In the genomic region with DNA sequence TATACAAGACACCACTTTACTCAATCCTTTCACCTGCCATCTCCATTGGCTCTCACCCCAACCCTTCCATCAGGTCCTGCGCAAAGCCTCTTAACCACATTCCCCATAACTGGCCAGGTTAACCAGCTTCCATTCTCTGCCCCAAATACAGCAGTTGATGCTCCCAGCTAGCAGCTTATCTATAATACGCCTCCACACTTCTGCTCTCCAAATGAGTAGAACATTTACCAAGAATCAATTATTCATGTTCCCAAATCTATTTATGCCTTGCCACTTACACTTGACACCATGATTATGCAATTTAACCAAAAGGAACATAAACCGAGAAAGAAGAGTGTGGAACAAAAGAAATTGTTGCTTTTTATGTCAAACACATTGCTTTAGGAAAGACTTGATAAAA, we compare ENCODE assay signal across 18 cellular contexts.
"Had no signal": no experiment of that assay in that cellular context is flagged by ENCODE, and none has a peak within 500 bp of the region (broad histone marks: within the 10 kb centered on the region; RNA-seq: fewer than 3 reads in every experiment).

No MANE protein-coding gene starts in this region.

- H3K9me3 Mint-ChIP-seq: activated CD8-positive, alpha-beta T cell treated with anti-CD3 and anti-CD28 coated beads for 36 hours; activated naive CD4-positive, alpha-beta T cell treated with anti-CD3 and anti-CD28 coated beads, Interleukin-2, amount 10 ng/mL, durations not matched to agents 7 days and 5 days; activated naive CD8-positive, alpha-beta T cell treated with anti-CD3 and anti-CD28 coated beads, Interleukin-2, amount 50 U/mL, for 24 hours; activated T-cell treated with anti-CD3 and anti-CD28 coated beads, Interleukin-2, amount 50 U/mL, for 24 hours; effector memory CD8-positive, alpha-beta T cell; natural killer cell; stimulated activated effector memory CD8-positive, alpha-beta T cell treated with anti-CD3 and anti-CD28 coated beads, Interleukin-12 subunit alpha, Interleukin-12 subunit beta, amount 100 ng/mL, for 72 hours; WTC11 had no signal

- H3K36me3 Mint-ChIP-seq: activated naive CD4-positive, alpha-beta T cell treated with anti-CD3 and anti-CD28 coated beads, Interleukin-2, amount 10 ng/mL, durations not matched to agents 7 days and 5 days; natural killer cell; stimulated activated effector memory CD8-positive, alpha-beta T cell treated with anti-CD3 and anti-CD28 coated beads, Interleukin-12 subunit alpha, Interleukin-12 subunit beta, amount 100 ng/mL, for 72 hours; WTC11 had no signal

- H3K36me3 ChIP-seq: esophagus squamous epithelium, heart right ventricle, pancreas, stomach had no signal

- H3K9me3 ChIP-seq: esophagus squamous epithelium, heart right ventricle, pancreas, stomach had no signal

- ATAC-seq: activated CD8-positive, alpha-beta T cell treated with anti-CD3 and anti-CD28 coated beads for 36 hours; activated naive CD8-positive, alpha-beta T cell treated with anti-CD3 and anti-CD28 coated beads, Interleukin-2, amount 50 U/mL, for 24 hours; effector memory CD8-positive, alpha-beta T cell; heart right ventricle; natural killer cell; sciatic nerve; stimulated activated effector memory CD8-positive, alpha-beta T cell treated with anti-CD3 and anti-CD28 coated beads, Interleukin-12 subunit alpha, Interleukin-12 subunit beta, amount 100 ng/mL, for 72 hours; WTC11 had no signal

- H3K27me3 ChIP-seq: heart right ventricle, pancreas, stomach had no signal

- DNase-seq: activated CD4-positive, alpha-beta T cell treated with anti-CD3 and anti-CD28 coated beads for 4 hours; activated CD8-positive, alpha-beta T cell treated with anti-CD3 and anti-CD28 coated beads for 36 hours; activated effector memory CD4-positive, alpha-beta T cell treated with Interleukin-2 at 50 U/mL for 16 hours; activated naive CD4-positive, alpha-beta T cell treated with anti-CD3 and anti-CD28 coated beads, Interleukin-2, amount 10 ng/mL, durations not matched to agents 7 days and 5 days; activated naive CD8-positive, alpha-beta T cell treated with anti-CD3 and anti-CD28 coated beads, Interleukin-2, amount 50 U/mL, for 24 hours; activated T-cell treated with anti-CD3 and anti-CD28 coated beads, Interleukin-2, amount 50 U/mL, for 24 hours; effector memory CD8-positive, alpha-beta T cell; esophagus squamous epithelium; heart right ventricle; kidney glomerular epithelial cell; mesendoderm; natural killer cell; pancreas; stimulated activated CD4-positive, alpha-beta T cell treated with anti-CD3 and anti-CD28 coated beads, Interleukin-4, amount 100 ng/mL, for 24 hours; stomach had no signal

- H3K4me3 ChIP-seq: esophagus squamous epithelium, heart right ventricle, pancreas, stomach had no signal

- H3K27ac ChIP-seq: pancreas had no signal

- FAIRE-seq: pancreas had no signal

- H3K4me3 Mint-ChIP-seq: activated CD8-positive, alpha-beta T cell treated with anti-CD3 and anti-CD28 coated beads for 36 hours; activated naive CD4-positive, alpha-beta T cell treated with anti-CD3 and anti-CD28 coated beads, Interleukin-2, amount 10 ng/mL, durations not matched to agents 7 days and 5 days; activated naive CD8-positive, alpha-beta T cell treated with anti-CD3 and anti-CD28 coated beads, Interleukin-2, amount 50 U/mL, for 24 hours; activated T-cell treated with anti-CD3 and anti-CD28 coated beads, Interleukin-2, amount 50 U/mL, for 24 hours; effector memory CD8-positive, alpha-beta T cell; natural killer cell; stimulated activated effector memory CD8-positive, alpha-beta T cell treated with anti-CD3 and anti-CD28 coated beads, Interleukin-12 subunit alpha, Interleukin-12 subunit beta, amount 100 ng/mL, for 72 hours; WTC11 had no signal

- H3K4me1 Mint-ChIP-seq: activated naive CD4-positive, alpha-beta T cell treated with anti-CD3 and anti-CD28 coated beads, Interleukin-2, amount 10 ng/mL, durations not matched to agents 7 days and 5 days; activated naive CD8-positive, alpha-beta T cell treated with anti-CD3 and anti-CD28 coated beads, Interleukin-2, amount 50 U/mL, for 24 hours; natural killer cell had no signal

- H3K27ac Mint-ChIP-seq: activated CD8-positive, alpha-beta T cell treated with anti-CD3 and anti-CD28 coated beads for 36 hours; activated naive CD4-positive, alpha-beta T cell treated with anti-CD3 and anti-CD28 coated beads, Interleukin-2, amount 10 ng/mL, durations not matched to agents 7 days and 5 days; activated naive CD8-positive, alpha-beta T cell treated with anti-CD3 and anti-CD28 coated beads, Interleukin-2, amount 50 U/mL, for 24 hours; activated T-cell treated with anti-CD3 and anti-CD28 coated beads, Interleukin-2, amount 50 U/mL, for 24 hours; effector memory CD8-positive, alpha-beta T cell; natural killer cell; stimulated activated effector memory CD8-positive, alpha-beta T cell treated with anti-CD3 and anti-CD28 coated beads, Interleukin-12 subunit alpha, Interleukin-12 subunit beta, amount 100 ng/mL, for 72 hours; WTC11 had no signal
